13 cellular contexts compared by ENCODE assay signal in genomic region chr13:77832339-77833100, GRCh38.
DNase-seq lines count a peak whose midpoint lies in the region; ATAC-seq and TF ChIP-seq lines count a peak whose summit lies in the region.
"Had no signal": no experiment of that assay in that cellular context is flagged by ENCODE, and none has a peak within 500 bp of the region (broad histone marks: within the 10 kb centered on the region; RNA-seq: fewer than 3 reads in every experiment).

No MANE protein-coding gene starts in this region.

- H3K36me3 Mint-ChIP-seq in CD14-positive monocyte: no peaks in the 10 kb centered on the region
- no peaks in the 10 kb centered on the region for H3K36me3 Mint-ChIP-seq in CD8-positive, alpha-beta memory T cell

- intact Hi-C loops in CD14-positive monocyte (cut with micrococcal nuclease) (no loop called here), esophagus muscularis mucosa (cut with DNase I) (no loop called here)

- H3K9ac ChIP-seq in SK-N-MC (ENCODE audit: insufficient read length) (no peak overlapping the region), fibroblast of lung (ENCODE audit: insufficient read depth, low read length) (no peak overlapping the region)

- H3K27ac ChIP-seq in SK-N-MC: peak overlapping the region; percentile 77
- H3K27ac ChIP-seq in fibroblast of lung (ENCODE audit: insufficient read depth, low read length): no peak overlapping the region
- H3K27ac ChIP-seq in esophagus muscularis mucosa (replicated peaks in 1 of 4): no peak overlapping the region
- H3K27ac ChIP-seq in CD8-positive, alpha-beta memory T cell (ENCODE audit: low read depth, low read length): no peak overlapping the region

- H3K27me3 Mint-ChIP-seq in CD14-positive monocyte (ENCODE audit: low read depth in 3 of 3): peaks cover 0 to 2% (median 2%) of the 10 kb centered on the region in 3 donors
- peaks cover 0 to 2% of the 10 kb centered on the region in 2 donors for H3K27me3 Mint-ChIP-seq in CD8-positive, alpha-beta memory T cell

- peak overlapping the region; percentile 82 to 96 (median 89) for H3K27ac Mint-ChIP-seq in CD14-positive monocyte
- H3K27ac Mint-ChIP-seq in CD8-positive, alpha-beta memory T cell: no peak overlapping the region

- TF ChIP-seq CTCF in CD14-positive monocyte (IDR thresholded peaks at IDR 0.05) (no peak), fibroblast of lung (conservative IDR thresholded peaks at IDR 0.05 in 1 of 2, IDR thresholded peaks at IDR 0.05 in 1 of 2; ENCODE audit: low read depth in 1 of 2, low read length in 2 of 2) (no peak), esophagus muscularis mucosa (IDR thresholded peaks at IDR 0.05) (no peak)

- peaks cover 50% of the 10 kb centered on the region for H3K4me1 Mint-ChIP-seq in CD14-positive monocyte
- no peaks in the 10 kb centered on the region for H3K4me1 Mint-ChIP-seq in CD8-positive, alpha-beta memory T cell

- 88% methylated on average over 2 of the region's 2 CpGs for WGBS in esophagus muscularis mucosa

- no peak for ATAC-seq in HG03565 (IDR thresholded peaks at IDR 0.05; ENCODE audit: unreplicated experiment)
- ATAC-seq: SK-N-SH treated with all-trans-retinoic acid at 6 μM for 48 hours had no signal

- DNase-seq in CD14-positive monocyte (ENCODE audit: low spot score) (no peak), SK-N-MC (ENCODE audit: low read depth, low spot score) (peak; percentile 32), fibroblast of lung (ENCODE audit: low read depth in 2 of 2) (peak; percentile 34 to 47), myocyte (ENCODE audit: low read depth) (peak; percentile 32), esophagus muscularis mucosa (ENCODE audit: extremely low spot score) (no peak)
- DNase-seq in effector CD4-positive, alpha-beta T cell: no peak
- no peak for DNase-seq in CD8-positive, alpha-beta memory T cell
- DNase-seq: activated CD4-positive, alpha-beta T cell treated with anti-CD3 and anti-CD28 coated beads for 48 hours; DND-41; erythroblast; NCI-H1417 treated with DMSO at 0.1 percent for 48 hours had no signal

- H3K9me3 Mint-ChIP-seq in CD14-positive monocyte: no peaks in the 10 kb centered on the region
- H3K9me3 Mint-ChIP-seq in CD8-positive, alpha-beta memory T cell: no peaks in the 10 kb centered on the region

- POLR2A ChIA-PET in CD8-positive, alpha-beta memory T cell (lab: Charles Lee): no interaction called here

- H3K4me3 Mint-ChIP-seq in CD14-positive monocyte: peak overlapping the region in 1 of 2 donors; percentile 15
- no peak overlapping the region for H3K4me3 Mint-ChIP-seq in CD8-positive, alpha-beta memory T cell

- H3K79me2 ChIP-seq in fibroblast of lung (ENCODE audit: control insufficient read depth, insufficient read depth, low read length): no peaks in the 10 kb centered on the region

- no peaks in the 10 kb centered on the region for H3K9me3 ChIP-seq in SK-N-MC (ENCODE audit: low read depth, low read length)
- no peaks in the 10 kb centered on the region for H3K9me3 ChIP-seq in fibroblast of lung (ENCODE audit: control insufficient read depth, insufficient read depth, low read depth, low read length)
- no peaks in the 10 kb centered on the region for H3K9me3 ChIP-seq in esophagus muscularis mucosa
- H3K9me3 ChIP-seq in CD8-positive, alpha-beta memory T cell (ENCODE audit: low read length): no peaks in the 10 kb centered on the region

- H3K36me3 ChIP-seq in SK-N-MC (ENCODE audit: insufficient read depth, low read length) (no peaks in the 10 kb centered on the region), fibroblast of lung (ENCODE audit: control insufficient read depth, insufficient read depth, low read length) (no peaks in the 10 kb centered on the region), esophagus muscularis mucosa (no peaks in the 10 kb centered on the region)
- H3K36me3 ChIP-seq in CD8-positive, alpha-beta memory T cell (ENCODE audit: insufficient read depth, low read length): no peaks in the 10 kb centered on the region

- H3K4me3 ChIP-seq in SK-N-MC: 0 out of 2 replicates have a peak overlapping the region, but pooled peaks have one; percentile 6
- no peak overlapping the region for H3K4me3 ChIP-seq in fibroblast of lung (replicated peaks in 1 of 4; ENCODE audit: control extremely low read depth in 1 of 4, insufficient read depth in 1 of 4, low read depth in 3 of 4, low read length in 4 of 4)
- no peak overlapping the region for H3K4me3 ChIP-seq in esophagus muscularis mucosa
- H3K4me3 ChIP-seq in CD8-positive, alpha-beta memory T cell (ENCODE audit: low read length): no peak overlapping the region

- TF ChIP-seq EP300 in esophagus muscularis mucosa (IDR thresholded peaks at IDR 0.05): no peak

- H4K20me1 ChIP-seq in fibroblast of lung (ENCODE audit: control insufficient read depth, extremely low read depth, insufficient read depth, low read length): no peaks in the 10 kb centered on the region

- no peaks in the 10 kb centered on the region for H3K4me1 ChIP-seq in fibroblast of lung (ENCODE audit: control insufficient read depth, extremely low read depth, insufficient read depth, low read length)
- peaks cover 6 to 19% (median 16%) of the 10 kb centered on the region in 4 donors for H3K4me1 ChIP-seq in esophagus muscularis mucosa
- H3K4me1 ChIP-seq in CD8-positive, alpha-beta memory T cell (ENCODE audit: insufficient read depth, low read length): no peaks in the 10 kb centered on the region

- CTCF ChIA-PET in CD8-positive, alpha-beta memory T cell (lab: Charles Lee): no interaction called here

- H3K27me3 ChIP-seq in fibroblast of lung (ENCODE audit: control insufficient read depth, insufficient read depth, low read length) (no peaks in the 10 kb centered on the region), esophagus muscularis mucosa (no peaks in the 10 kb centered on the region)
- no peaks in the 10 kb centered on the region for H3K27me3 ChIP-seq in CD8-positive, alpha-beta memory T cell (ENCODE audit: insufficient read depth, low read length, poor library complexity, severe bottlenecking)

- no peak overlapping the region for H2AFZ ChIP-seq in fibroblast of lung (ENCODE audit: low read length)

- no peak overlapping the region for H3K4me2 ChIP-seq in fibroblast of lung (ENCODE audit: extremely low read depth, insufficient read depth, low read length)

- TF ChIP-seq POLR2A in esophagus muscularis mucosa (IDR thresholded peaks at IDR 0.05; ENCODE audit: low read depth): no peak

Comparison
In these comparisons a context has a peak if more than half of its experiments do, and no peak if none do; other contexts are left out.
1. DNase-seq: peak in SK-N-MC (single experiment), fibroblast of lung (2 of 2) and myocyte (single experiment); none in CD14-positive monocyte (single experiment), esophagus muscularis mucosa (single experiment), effector CD4-positive, alpha-beta T cell (single experiment) and CD8-positive, alpha-beta memory T cell (0 of 5).
2. H3K27ac Mint-ChIP-seq: peak in CD14-positive monocyte (7 of 7); none in CD8-positive, alpha-beta memory T cell (0 of 8).